ENCODE assay signal across 8 cellular contexts in genomic region chr7:909358-910329, GRCh38. TPM values are rescaled to one million over a fixed set of nuclear protein-coding genes. Genes with fewer than 3 reads are reported as not detected.
A peak's percentile ranks its signal among the peaks of the same experiment; 100 is the strongest.
DNase-seq lines count a peak whose midpoint lies in the region; ATAC-seq and TF ChIP-seq lines count a peak whose summit lies in the region.

No MANE protein-coding gene starts in this region.

- H3K27me3 ChIP-seq in OCI-LY3 (ENCODE audit: low read depth, low read length) (no peaks in the 10 kb centered on the region), mononuclear cell (ENCODE audit: insufficient read depth, low read length) (no peaks in the 10 kb centered on the region)

- H2AFZ ChIP-seq in OCI-LY3 (ENCODE audit: low read depth, low read length) = no peak overlapping the region

- peaks cover 17% of the 10 kb centered on the region for H3K36me3 Mint-ChIP-seq in effector memory CD8-positive, alpha-beta T cell (ENCODE audit: insufficient read depth)

- H3K27ac ChIP-seq in OCI-LY3 (ENCODE audit: low read length) = no peak overlapping the region

- no peaks in the 10 kb centered on the region for H3K79me2 ChIP-seq in OCI-LY3 (ENCODE audit: low read length)

- H3K9me3 ChIP-seq in OCI-LY3 (ENCODE audit: insufficient read depth, low read length) (no peaks in the 10 kb centered on the region), mononuclear cell (ENCODE audit: low read depth, low read length) (no peaks in the 10 kb centered on the region)

- no peak overlapping the region for H3K9ac ChIP-seq in OCI-LY3 (ENCODE audit: low read length)

- H3K9me3 Mint-ChIP-seq in effector memory CD8-positive, alpha-beta T cell = no peaks in the 10 kb centered on the region

- DNase-seq in GM12864 (ENCODE audit: low read depth) (no peak), NCI-H748 treated with DMSO at 0.1 percent for 48 hours (lab: John Stamatoyannopoulos, UW) (no peak), cerebellar cortex (ENCODE audit: low spot score) (no peak)
- peak in 1 of 3 experiments; percentile 30 for DNase-seq in effector memory CD8-positive, alpha-beta T cell
- DNase-seq in NK-92 treated with Interleukin-12 subunit alpha and Interleukin-12 subunit beta, amount 100 ng/mL, for 24 hours (lab: John Stamatoyannopoulos, UW) = no peak

- peak overlapping the region; percentile 75 for H3K4me2 ChIP-seq in OCI-LY3 (ENCODE audit: low read length)

- H3K4me1 ChIP-seq in OCI-LY3 (ENCODE audit: low read length) = peaks cover 10% of the 10 kb centered on the region
- H3K4me1 ChIP-seq in mononuclear cell (ENCODE audit: insufficient read depth, low read length) = peaks cover 39% of the 10 kb centered on the region

- no peaks in the 10 kb centered on the region for H4K20me1 ChIP-seq in OCI-LY3 (ENCODE audit: insufficient read depth, low read length)

- H3K36me3 ChIP-seq in OCI-LY3 (replicated peaks; ENCODE audit: low read depth, low read length) = no peaks in the 10 kb centered on the region

- H3K4me3 ChIP-seq in GM12864 (ENCODE audit: low read depth, low read length) (peak overlapping the region; percentile 21), OCI-LY3 (ENCODE audit: low read length) (peak overlapping the region; percentile 43; the same call in 1 of the 2 replicates), mononuclear cell (ENCODE audit: low read length) (peak overlapping the region; percentile 25)

- H3K27ac Mint-ChIP-seq in effector memory CD8-positive, alpha-beta T cell = peak overlapping the region; percentile 70 to 71

- H3K4me3 Mint-ChIP-seq in effector memory CD8-positive, alpha-beta T cell = peak overlapping the region in 1 of 2 donors; percentile 55

- peaks cover 3 to 4% of the 10 kb centered on the region in 2 donors for H3K4me1 Mint-ChIP-seq in effector memory CD8-positive, alpha-beta T cell (ENCODE audit: low read depth in 2 of 2)

- peak; percentile 19 for ATAC-seq in effector memory CD8-positive, alpha-beta T cell (replicated peaks)
- no peak for ATAC-seq in HG02852 (IDR thresholded peaks at IDR 0.05; ENCODE audit: unreplicated experiment)

- TF ChIP-seq CTCF in GM12864 (IDR thresholded peaks at IDR 0.05; ENCODE audit: low read depth, low read length, missing control alignments) (no peak), OCI-LY3 (IDR thresholded peaks at IDR 0.05; ENCODE audit: low read depth, low read length) (no peak)

- H3K27me3 Mint-ChIP-seq in effector memory CD8-positive, alpha-beta T cell = no peaks in the 10 kb centered on the region

RNA-seq across cellular contexts. Expression of gene GET4, which starts 33.3 kb away (rescaled TPM):
- 20.7 TPM for total RNA-seq in mononuclear cell

RNA-seq across cellular contexts. Expression of gene ADAP1, which starts 44.8 kb away (rescaled TPM):
- 24.3 TPM for total RNA-seq in mononuclear cell
